Comparison of ENCODE assay signal across 16 cellular contexts in the genomic region with DNA sequence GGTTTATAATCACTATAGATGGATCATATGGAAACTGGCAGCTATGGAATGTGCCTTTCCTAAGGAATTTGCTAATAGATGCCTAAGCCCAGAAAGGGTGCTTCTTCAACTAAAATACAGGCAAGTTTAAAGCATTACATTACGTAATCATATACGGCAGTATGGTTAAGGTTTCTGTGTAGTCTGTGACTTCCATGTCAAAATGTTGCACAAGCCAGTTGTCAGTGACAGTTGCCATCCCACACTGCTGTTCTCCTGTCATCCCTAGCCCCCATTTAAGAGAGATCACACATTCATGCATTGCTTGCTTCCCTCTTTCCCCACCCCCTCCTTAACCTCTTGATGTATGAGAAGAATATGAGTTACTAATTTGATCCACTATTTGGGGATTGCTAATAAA. TPM values are rescaled to one million over a fixed set of nuclear protein-coding genes. Genes with fewer than 3 reads are reported as not detected.
"Had no signal": no experiment of that assay in that cellular context is flagged by ENCODE, and none has a peak within 500 bp of the region (broad histone marks: within the 10 kb centered on the region; RNA-seq: fewer than 3 reads in every experiment).

No MANE protein-coding gene starts in this region.

- ATAC-seq: activated CD4-positive, CD25-positive, alpha-beta regulatory T cell treated with anti-CD3 and anti-CD28 coated beads, Interleukin-2, amount 50 U/mL, for 24 hours; effector memory CD8-positive, alpha-beta T cell; naive thymus-derived CD8-positive, alpha-beta T cell; stimulated activated naive B cell treated with anti-CD40 and anti-IgM and Interleukin-4, amounts not matched to agents 10 μg/mL and 1 μg/mL and 100 μg/mL, for 72 hours had no signal

- H3K27me3 ChIP-seq: neutrophil, thyroid gland had no signal

- H3K36me3 ChIP-seq: left ventricle myocardium inferior, thyroid gland had no signal

- DNase-seq: activated naive CD4-positive, alpha-beta T cell; activated naive CD8-positive, alpha-beta T cell treated with anti-CD3 and anti-CD28 coated beads, Interleukin-2, amount 10 ng/mL, durations not matched to agents 7 days and 5 days; aorta; cerebellar nuclear complex; effector memory CD8-positive, alpha-beta T cell; foreskin melanocyte; left ventricle myocardium inferior; mesenchymal stem cell; naive thymus-derived CD8-positive, alpha-beta T cell; retina; stimulated activated CD4-positive, alpha-beta T cell treated with anti-CD3 and anti-CD28 coated beads, Interleukin-4, amount 100 ng/mL, for 1 hour; stimulated activated naive B cell treated with anti-CD40 and anti-IgM and Interleukin-4, amounts not matched to agents 10 μg/mL and 1 μg/mL and 100 μg/mL, for 72 hours; thyroid gland had no signal

- FAIRE-seq: urothelium cell line had no signal

- H3K27ac ChIP-seq: left ventricle myocardium inferior, neutrophil, thyroid gland had no signal

- H3K4me3 ChIP-seq: left ventricle myocardium inferior, thyroid gland had no signal

- H3K9me3 ChIP-seq: neutrophil, thyroid gland had no signal

RNA-seq across cellular contexts. Expression of gene ZAR1L, which starts 47.4 kb away (rescaled TPM):
- polyA plus RNA-seq: aorta; naive thymus-derived CD8-positive, alpha-beta T cell had no signal
